ENCODE assay signal across 12 cellular contexts in genomic region chr17:57524790-57525543, GRCh38.
DNase-seq lines count a peak whose midpoint lies in the region; ATAC-seq, FAIRE-seq and TF ChIP-seq lines count a peak whose summit lies in the region.
"Had no signal": no experiment of that assay in that cellular context is flagged by ENCODE, and none has a peak within 500 bp of the region (broad histone marks: within the 10 kb centered on the region; RNA-seq: fewer than 3 reads in every experiment).

No MANE protein-coding gene starts in this region.

- no peak overlapping the region for H4K8ac ChIP-seq in trophoblast cell (ENCODE audit: low read depth, low read length)

- H3K4me3 ChIP-seq in astrocyte (ENCODE audit: insufficient read depth, low read depth, low read length) (no peak overlapping the region), trophoblast cell (ENCODE audit: low read depth, low read length) (no peak overlapping the region)

- H3K27ac ChIP-seq in KOPT-K1 (ENCODE audit: low read depth, low read length, poor library complexity, severe bottlenecking): peak overlapping the region; percentile 78
- peak overlapping the region; percentile 71 for H3K27ac ChIP-seq in astrocyte (ENCODE audit: low read depth, low read length)
- H3K27ac ChIP-seq in trophoblast cell (ENCODE audit: low read depth, low read length): no peak overlapping the region

- no peak overlapping the region for H2BK12ac ChIP-seq in trophoblast cell (ENCODE audit: low read length)

- H3K79me1 ChIP-seq in trophoblast cell (ENCODE audit: low read length): peaks cover 16% of the 10 kb centered on the region

- no peaks in the 10 kb centered on the region for H4K20me1 ChIP-seq in astrocyte (ENCODE audit: insufficient read depth, low read length)

- peak; percentile 44 for DNase-seq in NCI-H1436 treated with DMSO at 0.1 percent for 48 hours (lab: John Stamatoyannopoulos, UW)
- no peak for DNase-seq in NCI-H1436 (lab: John Stamatoyannopoulos, UW)
- DNase-seq in astrocyte (ENCODE audit: low read depth): no peak
- no peak for DNase-seq in trophoblast cell
- no peak for DNase-seq in ACHN
- DNase-seq: 8988T, cerebellar nuclear complex had no signal

- no peak for ATAC-seq in GM21576 (IDR thresholded peaks at IDR 0.05; ENCODE audit: unreplicated experiment)
- ATAC-seq in HG03039 (IDR thresholded peaks at IDR 0.05; ENCODE audit: unreplicated experiment): no peak
- ATAC-seq: Panc1; stimulated activated effector memory CD8-positive, alpha-beta T cell treated with anti-CD3 and anti-CD28 coated beads, Interleukin-12 subunit alpha, Interleukin-12 subunit beta, amount 100 ng/mL, for 72 hours had no signal

- WGBS in trophoblast cell (ENCODE audit: extremely low coverage, insufficient coverage, insufficient read length): no CpG with 5 or more reads among the region's 4 CpGs

- H3K4me2 ChIP-seq in astrocyte (ENCODE audit: low read length) (no peak overlapping the region), trophoblast cell (ENCODE audit: low read length) (no peak overlapping the region)

- H3K9ac ChIP-seq in astrocyte (ENCODE audit: low read length) (no peak overlapping the region), trophoblast cell (ENCODE audit: low read length) (no peak overlapping the region)

- H3K27me3 ChIP-seq in astrocyte (ENCODE audit: insufficient read depth, low read length) (no peaks in the 10 kb centered on the region), trophoblast cell (ENCODE audit: insufficient read depth, low read length) (no peaks in the 10 kb centered on the region)

- no peak overlapping the region for H3K14ac ChIP-seq in trophoblast cell (ENCODE audit: low read length)

- H3K18ac ChIP-seq in trophoblast cell (ENCODE audit: low read length): no peak overlapping the region

- H3K4ac ChIP-seq in trophoblast cell (ENCODE audit: low read depth, low read length): no peak overlapping the region

- peaks cover 31% of the 10 kb centered on the region for H3K4me1 Mint-ChIP-seq in astrocyte (ENCODE audit: low read depth, unreplicated experiment)

- H3K9me3 ChIP-seq in KOPT-K1 (ENCODE audit: insufficient read depth, low read length, poor library complexity, severe bottlenecking): no peaks in the 10 kb centered on the region
- no peaks in the 10 kb centered on the region for H3K9me3 ChIP-seq in astrocyte (ENCODE audit: insufficient read depth, low read depth, low read length)
- peaks cover 2% of the 10 kb centered on the region for H3K9me3 ChIP-seq in trophoblast cell (ENCODE audit: insufficient read depth, low read depth, low read length)

- peak overlapping the region; percentile 56 for H3K27ac Mint-ChIP-seq in astrocyte (ENCODE audit: unreplicated experiment)
- H3K27ac Mint-ChIP-seq: stimulated activated effector memory CD8-positive, alpha-beta T cell treated with anti-CD3 and anti-CD28 coated beads, Interleukin-12 subunit alpha, Interleukin-12 subunit beta, amount 100 ng/mL, for 72 hours had no signal

- H3K36me3 Mint-ChIP-seq in astrocyte (ENCODE audit: low read depth, unreplicated experiment): no peaks in the 10 kb centered on the region
- H3K36me3 Mint-ChIP-seq: stimulated activated effector memory CD8-positive, alpha-beta T cell treated with anti-CD3 and anti-CD28 coated beads, Interleukin-12 subunit alpha, Interleukin-12 subunit beta, amount 100 ng/mL, for 72 hours had no signal

- H3K9me3 Mint-ChIP-seq in astrocyte (ENCODE audit: unreplicated experiment): no peaks in the 10 kb centered on the region
- H3K9me3 Mint-ChIP-seq: stimulated activated effector memory CD8-positive, alpha-beta T cell treated with anti-CD3 and anti-CD28 coated beads, Interleukin-12 subunit alpha, Interleukin-12 subunit beta, amount 100 ng/mL, for 72 hours had no signal

- no peak overlapping the region for H2BK120ac ChIP-seq in trophoblast cell (ENCODE audit: insufficient read depth, low read length, poor library complexity)

- no peak overlapping the region for H4K12ac ChIP-seq in trophoblast cell (ENCODE audit: low read depth, low read length)

- FAIRE-seq in astrocyte (lab: Jason Lieb, UNC): no peak

- TF ChIP-seq CTCF in astrocyte (IDR thresholded peaks at IDR 0.05; ENCODE audit: insufficient read depth, low read depth, low read length): no peak

- no peak overlapping the region for H3K4me3 Mint-ChIP-seq in astrocyte (ENCODE audit: unreplicated experiment)
- H3K4me3 Mint-ChIP-seq: stimulated activated effector memory CD8-positive, alpha-beta T cell treated with anti-CD3 and anti-CD28 coated beads, Interleukin-12 subunit alpha, Interleukin-12 subunit beta, amount 100 ng/mL, for 72 hours had no signal

- in situ Hi-C loops in ACHN (cut with HindIII; ENCODE audit: low pct_ligation_motif_present, low pct_unique_long_range_greater_than_20kb, low sequenced_read_pairs): no loop called here

- peaks cover 4% of the 10 kb centered on the region for H3K79me2 ChIP-seq in astrocyte (ENCODE audit: insufficient read depth, low read length)
- peaks cover 4% of the 10 kb centered on the region for H3K79me2 ChIP-seq in trophoblast cell (ENCODE audit: control insufficient read depth, insufficient read depth, low read length, poor library complexity)

- no peaks in the 10 kb centered on the region for H3K27me3 Mint-ChIP-seq in astrocyte (ENCODE audit: low read depth, unreplicated experiment)

- H2BK5ac ChIP-seq in trophoblast cell (ENCODE audit: low read depth, low read length, poor library complexity): no peak overlapping the region

- no peak overlapping the region for H2AK5ac ChIP-seq in trophoblast cell (ENCODE audit: low read length)

- peak overlapping the region; percentile 22 for H4K91ac ChIP-seq in trophoblast cell (ENCODE audit: low read depth, low read length)

- H3K36me3 ChIP-seq in KOPT-K1 (ENCODE audit: insufficient read depth, low read length) (peaks cover 55% of the 10 kb centered on the region), astrocyte (ENCODE audit: insufficient read depth, low read length) (no peaks in the 10 kb centered on the region), trophoblast cell (ENCODE audit: control insufficient read depth in 1 of 2, insufficient read depth in 2 of 2, low read length in 2 of 2) (peaks cover 0 to 2% of the 10 kb centered on the region in 2 experiments)

- H3K4me1 ChIP-seq in astrocyte (ENCODE audit: insufficient read depth, low read length) (peaks cover 44% of the 10 kb centered on the region), trophoblast cell (ENCODE audit: control insufficient read depth in 1 of 2, insufficient read depth in 2 of 2, low read length in 2 of 2) (peaks cover 19 to 21% of the 10 kb centered on the region in 2 experiments)

- H2AFZ ChIP-seq in astrocyte (ENCODE audit: low read depth, low read length) (no peak overlapping the region), trophoblast cell (ENCODE audit: insufficient read depth, low read length, poor library complexity) (no peak overlapping the region)

- H3K23ac ChIP-seq in trophoblast cell (ENCODE audit: low read length): no peak overlapping the region
